Comparison of ENCODE assay signal across 20 cellular contexts in genomic region chr6:3285049-3285639, GRCh38. TPM values are rescaled to one million over a fixed set of nuclear protein-coding genes. Genes with fewer than 3 reads are reported as not detected.
DNase-seq lines count a peak whose midpoint lies in the region; ATAC-seq, FAIRE-seq and TF ChIP-seq lines count a peak whose summit lies in the region.
"Had no signal": no experiment of that assay in that cellular context is flagged by ENCODE, and none has a peak within 500 bp of the region (broad histone marks: within the 10 kb centered on the region; RNA-seq: fewer than 3 reads in every experiment).

No MANE protein-coding gene starts in this region.

- no peak overlapping the region for H3K9ac ChIP-seq in K562 (ENCODE audit: insufficient read depth in 1 of 2, low read depth in 2 of 2, low read length in 2 of 2)

- intact Hi-C loops in K562 (cut with micrococcal nuclease): loop anchor here (5.0 to 10.0 kb wide), 3 partner anchors 47 to 690 kb away; no protein-coding TSS in a partner anchor
- intact Hi-C loops in sciatic nerve (cut with DNase I): loop anchor here (10.0 kb wide), 1 partner anchor 170 kb away; the partner anchor contains the start of gene SLC22A23

- no peaks in the 10 kb centered on the region for H3K79me2 ChIP-seq in K562 (ENCODE audit: control insufficient read depth, insufficient read depth, low read length)
- H3K79me2 ChIP-seq in GM23338 (replicated peaks; ENCODE audit: insufficient read depth): no peaks in the 10 kb centered on the region

- no peak for FAIRE-seq in K562 (lab: Jason Lieb, UNC)
- FAIRE-seq: keratinocyte had no signal

- no TSS peak for BruUV-seq in K562 (replicated peaks; lab: Mats Ljungman, UMichigan)

- H3F3A ChIP-seq in GM23338 (replicated peaks; ENCODE audit: low read depth): peaks cover 8% of the 10 kb centered on the region; the same call in 1 of the 2 replicates

- peaks cover 76% of the 10 kb centered on the region for H3K36me3 Mint-ChIP-seq in GM23338 (ENCODE audit: low read depth)
- H3K36me3 Mint-ChIP-seq: activated naive CD4-positive, alpha-beta T cell treated with anti-CD3 and anti-CD28 coated beads, Interleukin-2, amount 10 ng/mL, durations not matched to agents 7 days and 5 days had no signal

- H3K4me1 Mint-ChIP-seq in GM23338: peaks cover 34% of the 10 kb centered on the region
- H3K4me1 Mint-ChIP-seq: activated naive CD4-positive, alpha-beta T cell treated with anti-CD3 and anti-CD28 coated beads, Interleukin-2, amount 10 ng/mL, durations not matched to agents 7 days and 5 days; central memory CD8-positive, alpha-beta T cell had no signal

- DNase-seq in K562 (ENCODE audit: extremely low read depth in 1 of 4, low spot score in 3 of 4) (no peak), sciatic nerve (ENCODE audit: low spot score) (peak; percentile 36), GM23338 (ENCODE audit: low spot score) (no peak), HuH-7.5 (ENCODE audit: low spot score) (no peak)
- no peak for DNase-seq in stimulated activated CD4-positive, alpha-beta T cell treated with anti-CD3 and anti-CD28 coated beads, Interleukin-2, amount 100 ng/mL, for 48 hours
- DNase-seq: activated naive CD4-positive, alpha-beta T cell treated with anti-CD3 and anti-CD28 coated beads, Interleukin-2, amount 10 ng/mL, durations not matched to agents 7 days and 5 days; activated T-cell treated with anti-CD3 and anti-CD28 coated beads, Interleukin-2, amount 50 U/mL, for 48 hours; erythroblast; foreskin fibroblast; mesenchymal stem cell; OCI-M1; stimulated activated CD4-positive, alpha-beta T cell treated with anti-CD3 and anti-CD28 coated beads, Interleukin-2, amount 100 ng/mL, for 24 hours had no signal

- no peaks in the 10 kb centered on the region for H3K36me3 ChIP-seq in K562 (ENCODE audit: control insufficient read depth, insufficient read depth, low read length)
- H3K36me3 ChIP-seq in GM23338 (ENCODE audit: insufficient read depth): peaks cover 4% of the 10 kb centered on the region; the same call in 1 of the 2 replicates
- H3K36me3 ChIP-seq: thoracic aorta had no signal

- peaks cover 15 to 55% of the 10 kb centered on the region in 2 experiments for H3K4me1 ChIP-seq in K562 (replicated peaks in 1 of 2; ENCODE audit: control insufficient read depth in 2 of 2, insufficient read depth in 2 of 2, low read length in 2 of 2)
- peaks cover 21% of the 10 kb centered on the region for H3K4me1 ChIP-seq in GM23338 (ENCODE audit: insufficient read depth)

- TF ChIP-seq RAD21 in Ishikawa (IDR thresholded peaks at IDR 0.05; ENCODE audit: low read depth) (no peak), K562 (CRISPR knock-in tag; conservative IDR thresholded peaks at IDR 0.05 in 1 of 2, IDR thresholded peaks at IDR 0.05 in 1 of 2) (no peak)

- TF ChIP-seq EP300 in Ishikawa (IDR thresholded peaks at IDR 0.05; ENCODE audit: borderline replicate concordance) (no peak), K562 (IDR thresholded peaks at IDR 0.05; ENCODE audit: low read length) (no peak)

- peaks cover 10% of the 10 kb centered on the region for H3K27me3 Mint-ChIP-seq in GM23338 (ENCODE audit: insufficient read depth, low read depth, poor library complexity)
- H3K27me3 Mint-ChIP-seq: activated naive CD4-positive, alpha-beta T cell treated with anti-CD3 and anti-CD28 coated beads, Interleukin-2, amount 10 ng/mL, durations not matched to agents 7 days and 5 days; CD8-positive, alpha-beta memory T cell; central memory CD8-positive, alpha-beta T cell; stimulated activated memory B cell treated with anti-CD40 and anti-IgM and Interleukin-4, amounts not matched to agents 10 μg/mL and 1 μg/mL and 100 μg/mL, for 72 hours had no signal

- no peak overlapping the region for H3K27ac Mint-ChIP-seq in GM23338
- H3K27ac Mint-ChIP-seq: activated naive CD4-positive, alpha-beta T cell treated with anti-CD3 and anti-CD28 coated beads, Interleukin-2, amount 10 ng/mL, durations not matched to agents 7 days and 5 days; CD8-positive, alpha-beta memory T cell; stimulated activated memory B cell treated with anti-CD40 and anti-IgM and Interleukin-4, amounts not matched to agents 10 μg/mL and 1 μg/mL and 100 μg/mL, for 72 hours had no signal

- H3K9me3 ChIP-seq in K562 (replicated peaks; ENCODE audit: control insufficient read depth, insufficient read depth, low read depth, low read length): no peaks in the 10 kb centered on the region
- H3K9me3 ChIP-seq: thoracic aorta had no signal

- H3K4me2 ChIP-seq in K562 (ENCODE audit: insufficient read depth, low read length) (no peak overlapping the region), GM23338 (no peak overlapping the region)

- POLR2A ChIA-PET in K562 (lab: Yijun Ruan, JAX): interaction anchor here (1.2 kb wide), 1 partner anchor 38 kb away, joined by 4 read pairs; no protein-coding TSS in a partner anchor

- H4K20me1 ChIP-seq in K562 (replicated peaks; ENCODE audit: control insufficient read depth, insufficient read depth, low read length) (peaks cover 26% of the 10 kb centered on the region; the same call in 1 of the 2 replicates), GM23338 (replicated peaks; ENCODE audit: insufficient read depth) (no peaks in the 10 kb centered on the region)

- ATAC-seq in K562 (no peak), sciatic nerve (no peak), GM23338 (no peak)
- ATAC-seq: Right ventricle myocardium inferior had no signal

- H3K27ac ChIP-seq in K562 (ENCODE audit: extremely low read depth, low read depth, low read length): no peak overlapping the region
- peak overlapping the region; percentile 57 for H3K27ac ChIP-seq in layer of hippocampus (ENCODE audit: low read depth, low read length)
- H3K27ac ChIP-seq in GM23338 (ENCODE audit: low read depth): no peak overlapping the region
- H3K27ac ChIP-seq: thoracic aorta had no signal

- in situ Hi-C loops in K562 (cut with MboI): loop anchor here (10.0 kb wide), 1 partner anchor 310 kb away; no protein-coding TSS in a partner anchor

- H3K4me3 ChIP-seq in K562: no peak overlapping the region
- H3K4me3 ChIP-seq in GM23338: no peak overlapping the region
- H3K4me3 ChIP-seq: thoracic aorta had no signal

- no peak for TF ChIP-seq CTCF in K562 (IDR thresholded peaks at IDR 0.05 in 2 of 3, conservative IDR thresholded peaks at IDR 0.05 in 1 of 3; ENCODE audit: insufficient read depth in 2 of 3, low read depth in 1 of 3, low read length in 3 of 3)
- no peak for TF ChIP-seq CTCF in GM23338 (conservative IDR thresholded peaks at IDR 0.05; ENCODE audit: low read depth in 2 of 2)

- H3K9me1 ChIP-seq in K562 (ENCODE audit: control insufficient read depth, insufficient read depth, low read length): peaks cover 7% of the 10 kb centered on the region

- 88% methylated on average over 18 of the region's 19 CpGs for WGBS in K562 (ENCODE audit: insufficient coverage, low coverage, missing lambda C conversion rate)

- no peaks in the 10 kb centered on the region for H3K9me2 ChIP-seq in GM23338 (ENCODE audit: insufficient read depth)

- H3K4me3 Mint-ChIP-seq in GM23338: no peak overlapping the region
- H3K4me3 Mint-ChIP-seq: activated naive CD4-positive, alpha-beta T cell treated with anti-CD3 and anti-CD28 coated beads, Interleukin-2, amount 10 ng/mL, durations not matched to agents 7 days and 5 days; CD8-positive, alpha-beta memory T cell; central memory CD8-positive, alpha-beta T cell; stimulated activated memory B cell treated with anti-CD40 and anti-IgM and Interleukin-4, amounts not matched to agents 10 μg/mL and 1 μg/mL and 100 μg/mL, for 72 hours had no signal

- H3K9me3 Mint-ChIP-seq in GM23338: no peaks in the 10 kb centered on the region
- H3K9me3 Mint-ChIP-seq: activated naive CD4-positive, alpha-beta T cell treated with anti-CD3 and anti-CD28 coated beads, Interleukin-2, amount 10 ng/mL, durations not matched to agents 7 days and 5 days; CD8-positive, alpha-beta memory T cell; central memory CD8-positive, alpha-beta T cell; stimulated activated memory B cell treated with anti-CD40 and anti-IgM and Interleukin-4, amounts not matched to agents 10 μg/mL and 1 μg/mL and 100 μg/mL, for 72 hours had no signal

- H3K27me3 ChIP-seq in K562 (ENCODE audit: control insufficient read depth in 2 of 2, insufficient read depth in 2 of 2, low read length in 2 of 2) (no peaks in the 10 kb centered on the region), layer of hippocampus (ENCODE audit: control insufficient read depth, insufficient read depth, low read length) (no peaks in the 10 kb centered on the region), GM23338 (ENCODE audit: insufficient read depth) (no peaks in the 10 kb centered on the region)

- no peak for TF ChIP-seq POLR2A in K562 (conservative IDR thresholded peaks at IDR 0.05)

- H2AFZ ChIP-seq in K562 (ENCODE audit: low read depth, low read length) (no peak overlapping the region), GM23338 (no peak overlapping the region)

- CTCF ChIA-PET in K562 (lab: Yijun Ruan, JAX; ENCODE audit: low intra/inter-chr PET ratio): no interaction called here

RNA-seq across cellular contexts. Expression of gene PSMG4, which starts 26.4 kb away (rescaled TPM):
- total RNA-seq in K562 (2011; cell fraction: chromatin; rRNA removed; ENCODE audit: low replicate concordance): 101 and 118 TPM in 2 replicates
- total RNA-seq in K562 (2011; cell fraction: nucleolus; rRNA removed): 85.9 and 99.7 TPM in 2 replicates
- 97.7 and 105 TPM in 2 replicates for total RNA-seq in K562 (2011; cell fraction: nucleoplasm; rRNA removed)
- 123 and 126 TPM in 2 replicates for total RNA-seq in K562 (2014; rRNA removed)
- total RNA-seq in K562 (2014; rRNA removed; fragmentation: Illumina TruSeq; extraction: Trizol): 41.4 and 42.7 TPM in 2 replicates
- total RNA-seq in K562 (2015; rRNA removed; fragmentation: Illumina TruSeq; extraction: Trizol): 52.0 and 56.4 TPM in 2 replicates
- 74.4 and 81.6 TPM in 2 replicates for total RNA-seq in K562 (2021)
- polyA plus RNA-seq in K562 (2011; rRNA removed): 62.2 and 64.5 TPM in 2 replicates
- polyA plus RNA-seq in K562 (2011; cell fraction: cytosol; rRNA removed): 83.4 and 238 TPM in 2 replicates
- 74.0 and 91.4 TPM in 2 replicates for polyA plus RNA-seq in K562 (2011; cell fraction: nucleus; rRNA removed)
- polyA plus RNA-seq in K562 (2012): 79.5 and 80.8 TPM in 2 replicates
- polyA plus RNA-seq in K562 (2014; fragmentation: Illumina TruSeq; extraction: Trizol): 29.0 and 49.1 TPM in 2 replicates
- 10 to 100 TPM; 12.9 to 19.4 TPM for polyA plus RNA-seq in K562 (2014; fragmentation: Nextera tagmentation; extraction: Ambion mirVana)
- 165 and 185 TPM in 2 replicates for polyA plus RNA-seq in K562 (2014; rRNA removed)
- 30.7 and 32.6 TPM in 2 replicates for polyA minus RNA-seq in K562 (2011; rRNA and poly(A)+ RNA removed)
- 14.1 and 15.7 TPM in 2 replicates for polyA minus RNA-seq in K562 (2011; cell fraction: cytosol; rRNA and poly(A)+ RNA removed)
- polyA minus RNA-seq in K562 (2011; cell fraction: nucleus; rRNA and poly(A)+ RNA removed): 39.4 and 48.7 TPM in 2 replicates
- total RNA-seq in sciatic nerve: 21.2 TPM
- total RNA-seq in GM23338 (2014; rRNA removed; shearing (Covaris generic)): 30.6 and 37.2 TPM in 2 replicates
- polyA plus RNA-seq in GM23338 (2016; fragmentation: Nextera tagmentation; extraction: Ambion mirVana): 168 and 180 TPM in 2 replicates

RNA-seq across cellular contexts. Expression of gene TUBB2B, which starts 57.7 kb away (rescaled TPM):
- total RNA-seq in K562 (2011; cell fraction: chromatin; rRNA removed; ENCODE audit: low replicate concordance): 1.7 and 4.6 TPM in 2 replicates
- total RNA-seq in K562 (2011; cell fraction: nucleolus; rRNA removed): 5.0 and 6.5 TPM in 2 replicates
- total RNA-seq in K562 (2011; cell fraction: nucleoplasm; rRNA removed): 3.4 and 3.9 TPM in 2 replicates
- total RNA-seq in K562 (2014; rRNA removed) (6.4 and 7.3 TPM in 2 replicates), K562 (2014; rRNA removed; fragmentation: Illumina TruSeq; extraction: Trizol) (1.6 and 2.3 TPM in 2 replicates), K562 (2015; rRNA removed; fragmentation: Illumina TruSeq; extraction: Trizol) (3.3 and 3.8 TPM in 2 replicates), K562 (2021) (5.1 and 5.8 TPM in 2 replicates), sciatic nerve (39.4 TPM)
- polyA plus RNA-seq in K562 (2011; rRNA removed) (9.7 and 14.5 TPM in 2 replicates), K562 (2014; fragmentation: Illumina TruSeq; extraction: Trizol) (4.6 and 9.1 TPM in 2 replicates), K562 (2014; fragmentation: Nextera tagmentation; extraction: Ambion mirVana) (under 1 TPM; 0.11 to 0.18 TPM), K562 (2014; rRNA removed) (6.1 and 7.0 TPM in 2 replicates), GM23338 (2016; fragmentation: Nextera tagmentation; extraction: Ambion mirVana) (355 and 376 TPM in 2 replicates)
- 18.8 and 24.4 TPM in 2 replicates for polyA plus RNA-seq in K562 (2011; cell fraction: cytosol; rRNA removed)
- 5.8 and 7.2 TPM in 2 replicates for polyA plus RNA-seq in K562 (2011; cell fraction: nucleus; rRNA removed)
- 9.9 and 11.3 TPM in 2 replicates for polyA plus RNA-seq in K562 (2012)
- 5.1 and 6.2 TPM in 2 replicates for polyA minus RNA-seq in K562 (2011; rRNA and poly(A)+ RNA removed)
- polyA minus RNA-seq in K562 (2011; cell fraction: cytosol; rRNA and poly(A)+ RNA removed): 7.5 and 11.3 TPM in 2 replicates
- 2.7 and 6.1 TPM in 2 replicates for polyA minus RNA-seq in K562 (2011; cell fraction: nucleus; rRNA and poly(A)+ RNA removed)
- 794 and 802 TPM in 2 replicates for total RNA-seq in GM23338 (2014; rRNA removed; shearing (Covaris generic))
- polyA plus RNA-seq: keratinocyte had no signal

Comparison
In these comparisons a context has a peak if more than half of its experiments do, and no peak if none do; other contexts are left out.
1. RNA of gene TUBB2B, which starts 57.7 kb away (total RNA-seq): 794 to 802 TPM in GM23338; 39.4 TPM in sciatic nerve (single experiment) and 1.6 to 7.3 TPM in K562; every median in the first group is over 10 times any median in the second.